In genomic region chr4:6258741-6259140, GRCh38 we compare ENCODE assay signal across 3 cellular contexts.
TF ChIP-seq lines count a peak whose summit lies in the region.

No MANE protein-coding gene starts in this region.

TF ChIP-seq in SK-N-SH, 30 proteins besides CTCF, POLR2A, EP300 and RAD21:
- peak; percentile 63 for TF ChIP-seq GATA2 (CRISPR knock-in tag; IDR thresholded peaks at IDR 0.05)
- TF ChIP-seq MEF2A (IDR thresholded peaks at IDR 0.05; ENCODE audit: borderline replicate concordance, low read depth), result no peak

TF ChIP-seq in SK-N-SH treated with all-trans-retinoic acid at 6 μM for 48 hours, 23 proteins besides CTCF, POLR2A, EP300 and RAD21:
- TF ChIP-seq TCF4 (CRISPR knock-in tag; IDR thresholded peaks at IDR 0.05; ENCODE audit: borderline replicate concordance), result no peak
- TF ChIP-seq ISL1 (CRISPR knock-in tag; IDR thresholded peaks at IDR 0.05), result no peak
- no peak for TF ChIP-seq ZFP30 (CRISPR knock-in tag; IDR thresholded peaks at IDR 0.05)
- TF ChIP-seq GLIS3 (CRISPR knock-in tag; IDR thresholded peaks at IDR 0.05), result no peak
- no peak for TF ChIP-seq ZNF70 (CRISPR knock-in tag; IDR thresholded peaks at IDR 0.05)
- TF ChIP-seq BACH2 (CRISPR knock-in tag; IDR thresholded peaks at IDR 0.05; ENCODE audit: borderline replicate concordance), result no peak
- TF ChIP-seq ZNF565 (CRISPR knock-in tag; conservative IDR thresholded peaks at IDR 0.05; ENCODE audit: low read depth), result no peak

TF ChIP-seq in GM12878, 131 proteins besides CTCF, POLR2A, EP300 and RAD21:
- TF ChIP-seq ZBTB4 (CRISPR knock-in tag; IDR thresholded peaks at IDR 0.05), result no peak
- TF ChIP-seq MXI1 (IDR thresholded peaks at IDR 0.05; ENCODE audit: low read depth, low read length), result no peak
- no peak for TF ChIP-seq ZBTB33 (IDR thresholded peaks at IDR 0.05)
- no peak for TF ChIP-seq SRF (IDR thresholded peaks at IDR 0.05; ENCODE audit: low read depth in 2 of 2, low read length in 2 of 2)
- TF ChIP-seq CEBPZ (IDR thresholded peaks at IDR 0.05; ENCODE audit: low read depth, low read length), result no peak
- no peak for TF ChIP-seq ELK1 (IDR thresholded peaks at IDR 0.05; ENCODE audit: low read depth, low read length)
- no peak for TF ChIP-seq SUPT20H (IDR thresholded peaks at IDR 0.05; ENCODE audit: borderline replicate concordance, control insufficient read depth, low read depth, low read length)
- TF ChIP-seq IRF3 (IDR thresholded peaks at IDR 0.05), result no peak
TF ChIP-seq in GM12878: peak in this region for 0.
